8 cellular contexts compared by ENCODE assay signal in the genomic region with DNA sequence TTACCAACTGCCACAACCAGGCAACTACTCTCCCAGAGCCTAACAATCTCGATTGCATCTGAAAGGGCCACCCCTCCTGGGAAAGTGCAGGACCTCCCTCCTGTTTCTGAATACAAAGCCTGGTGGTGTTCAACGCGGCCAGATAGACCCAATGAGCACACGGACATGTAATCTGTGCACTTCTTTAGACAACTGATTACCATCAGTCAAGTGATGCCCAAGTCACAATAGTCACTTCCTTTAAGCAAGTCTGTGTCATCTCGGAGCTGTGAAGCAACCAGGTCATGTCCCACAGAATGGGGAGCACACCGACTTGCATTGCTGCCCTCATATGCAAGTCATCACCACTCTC. TPM values are rescaled to one million over a fixed set of nuclear protein-coding genes. Genes with fewer than 3 reads are reported as not detected.
A peak's percentile ranks its signal among the peaks of the same experiment; 100 is the strongest.
DNase-seq lines count a peak whose midpoint lies in the region; ATAC-seq and TF ChIP-seq lines count a peak whose summit lies in the region.

No MANE protein-coding gene starts in this region.

- TF ChIP-seq CTCF in AG09309 (IDR thresholded peaks at IDR 0.05; ENCODE audit: control insufficient read depth, insufficient read depth, low read depth, low read length, missing control alignments) (no peak), GM12875 (IDR thresholded peaks at IDR 0.05; ENCODE audit: borderline replicate concordance, insufficient read depth, low read depth, low read length) (no peak)

- DNase-seq in AG09309 (ENCODE audit: low read depth), result no peak
- peak; percentile 61 for DNase-seq in NCI-H1105 treated with DMSO at 0.1 percent for 48 hours (lab: John Stamatoyannopoulos, UW)
- DNase-seq in activated T-cell treated with anti-CD3 and anti-CD28 coated beads, Interleukin-2, amount 50 U/mL, for 72 hours, result peak in 1 of 2 donors; percentile 77
- DNase-seq in germinal center (ENCODE audit: low spot score), result peak; percentile 60
- no peak for DNase-seq in neuronal stem cell (ENCODE audit: low spot score)
- DNase-seq in KG1 (lab: John Stamatoyannopoulos, UW), result no peak

- peaks cover 8 to 10% of the 10 kb centered on the region in 2 donors for H3K36me3 Mint-ChIP-seq in activated T-cell treated with anti-CD3 and anti-CD28 coated beads, Interleukin-2, amount 50 U/mL, for 72 hours (ENCODE audit: insufficient read depth in 2 of 2)

- H3K14ac ChIP-seq in neuronal stem cell (ENCODE audit: low read length), result no peak overlapping the region

- H4K91ac ChIP-seq in neuronal stem cell (ENCODE audit: low read depth, low read length, poor library complexity), result no peak overlapping the region

- peak overlapping the region; percentile 85 for H2BK5ac ChIP-seq in neuronal stem cell (ENCODE audit: low read length)

- H3K18ac ChIP-seq in neuronal stem cell (ENCODE audit: low read length), result peak overlapping the region; percentile 93

- no peak overlapping the region for H3K4ac ChIP-seq in neuronal stem cell (ENCODE audit: low read length)

- peak overlapping the region; percentile 70 for H3K4me3 ChIP-seq in AG09309 (ENCODE audit: control insufficient read depth, low read depth, low read length)
- peak overlapping the region; percentile 67 for H3K4me3 ChIP-seq in GM12875 (ENCODE audit: low read depth, low read length)
- peak overlapping the region; percentile 58 to 81 for H3K4me3 ChIP-seq in neuronal stem cell (ENCODE audit: low read length in 2 of 2)

- H3K23ac ChIP-seq in neuronal stem cell (ENCODE audit: low read depth, low read length, poor library complexity), result no peak overlapping the region

- H3K9me3 Mint-ChIP-seq in activated T-cell treated with anti-CD3 and anti-CD28 coated beads, Interleukin-2, amount 50 U/mL, for 72 hours, result no peaks in the 10 kb centered on the region

- H3K27me3 ChIP-seq in neuronal stem cell (ENCODE audit: control insufficient read depth in 3 of 3, insufficient read depth in 3 of 3, low read depth in 1 of 3, low read length in 3 of 3), result no peaks in the 10 kb centered on the region

- no peak overlapping the region for H4K8ac ChIP-seq in neuronal stem cell (ENCODE audit: low read depth, low read length)

- peak overlapping the region; percentile 41 for H2BK15ac ChIP-seq in neuronal stem cell (ENCODE audit: low read length)

- no peaks in the 10 kb centered on the region for H3K79me1 ChIP-seq in neuronal stem cell (ENCODE audit: low read depth, low read length)

- peak overlapping the region; percentile 86 to 92 for H3K4me3 Mint-ChIP-seq in activated T-cell treated with anti-CD3 and anti-CD28 coated beads, Interleukin-2, amount 50 U/mL, for 72 hours

- H2BK120ac ChIP-seq in neuronal stem cell (ENCODE audit: low read depth, low read length), result no peak overlapping the region

- peaks cover 1 to 28% of the 10 kb centered on the region in 2 donors for H3K36me3 ChIP-seq in neuronal stem cell (replicated peaks in 1 of 2; ENCODE audit: control insufficient read depth in 2 of 2, insufficient read depth in 2 of 2, low read length in 2 of 2)

- H3K4me2 ChIP-seq in neuronal stem cell (ENCODE audit: insufficient read depth, low read length, poor library complexity, severe bottlenecking), result peak overlapping the region; percentile 70

- H3K27me3 Mint-ChIP-seq in activated T-cell treated with anti-CD3 and anti-CD28 coated beads, Interleukin-2, amount 50 U/mL, for 72 hours (ENCODE audit: low read depth), result no peaks in the 10 kb centered on the region

- H2AFZ ChIP-seq in neuronal stem cell (ENCODE audit: low read length), result peak overlapping the region; percentile 85

- H3K9me3 ChIP-seq in neuronal stem cell (replicated peaks in 1 of 2; ENCODE audit: control insufficient read depth in 2 of 2, insufficient read depth in 1 of 2, low read depth in 1 of 2, low read length in 2 of 2), result peaks cover 0 to 20% of the 10 kb centered on the region in 2 donors

- H3K27ac Mint-ChIP-seq in activated T-cell treated with anti-CD3 and anti-CD28 coated beads, Interleukin-2, amount 50 U/mL, for 72 hours, result peak overlapping the region; percentile 95

- no peak overlapping the region for H2AK5ac ChIP-seq in neuronal stem cell (ENCODE audit: low read depth, low read length)

- H3K4me1 ChIP-seq in neuronal stem cell (ENCODE audit: control insufficient read depth in 2 of 2, insufficient read depth in 1 of 2, low read depth in 1 of 2, low read length in 2 of 2), result peaks cover 5% of the 10 kb centered on the region in 2 donors

- peak overlapping the region; percentile 92 for H3K9ac ChIP-seq in neuronal stem cell (ENCODE audit: low read depth, low read length, poor library complexity)

- peak overlapping the region; percentile 96 for H3K27ac ChIP-seq in neuronal stem cell (replicated peaks; ENCODE audit: low read length)

- H3K4me1 Mint-ChIP-seq in activated T-cell treated with anti-CD3 and anti-CD28 coated beads, Interleukin-2, amount 50 U/mL, for 72 hours (ENCODE audit: low read depth), result peaks cover 24% of the 10 kb centered on the region

- ATAC-seq in HG02763 (IDR thresholded peaks at IDR 0.05; ENCODE audit: unreplicated experiment), result peak; percentile 28
- ATAC-seq in activated T-cell treated with anti-CD3 and anti-CD28 coated beads, Interleukin-2, amount 50 U/mL, for 72 hours (replicated peaks in 1 of 2), result peak; percentile 68 to 70

- H2BK12ac ChIP-seq in neuronal stem cell (ENCODE audit: low read length), result no peak overlapping the region

- WGBS in neuronal stem cell (ENCODE audit: extremely low coverage in 2 of 2, insufficient read length in 2 of 2, insufficient replicate concordance in 1 of 2), 2 donors, result no CpG with 5 or more reads among the region's 6 CpGs

RNA-seq across cellular contexts. Expression of gene C9orf72, which starts 0.7 kb away (rescaled TPM):
- total RNA-seq in activated T-cell treated with anti-CD3 and anti-CD28 coated beads, Interleukin-2, amount 50 U/mL, for 72 hours, result 10 to 100 TPM; 11.5 to 21.3 TPM
- 30.6 TPM for polyA plus RNA-seq in neuronal stem cell (2013, experiment 1 of 2)
- polyA plus RNA-seq in neuronal stem cell (2013, experiment 2 of 2), result 32.0 TPM

RNA-seq across cellular contexts. Expression of gene MOB3B, which starts 42.9 kb away (rescaled TPM):
- 1 to 10 TPM; 1.3 to 1.6 TPM for total RNA-seq in activated T-cell treated with anti-CD3 and anti-CD28 coated beads, Interleukin-2, amount 50 U/mL, for 72 hours
- polyA plus RNA-seq in neuronal stem cell (2013, experiment 1 of 2), result 20.2 TPM
- polyA plus RNA-seq in neuronal stem cell (2013, experiment 2 of 2), result 20.9 TPM

RNA-seq across cellular contexts. Expression of gene IFNK, which starts 48.5 kb away (rescaled TPM):
- total RNA-seq in activated T-cell treated with anti-CD3 and anti-CD28 coated beads, Interleukin-2, amount 50 U/mL, for 72 hours, result not detected
- not detected for polyA plus RNA-seq in neuronal stem cell (2013, experiment 1 of 2)
- not detected for polyA plus RNA-seq in neuronal stem cell (2013, experiment 2 of 2)

Comparison
In these comparisons a context has a peak if more than half of its experiments do, and no peak if none do; other contexts are left out.
1. DNase-seq: peak in NCI-H1105 treated with DMSO at 0.1 percent for 48 hours (single experiment) and germinal center (single experiment); none in AG09309 (single experiment), neuronal stem cell (single experiment) and KG1 (single experiment).
2. Peak in every context shown above with its lines, with median percentiles within 50 percentile points of each other: H3K4me3 ChIP-seq.